In genomic region chr9:26296910-26297309, GRCh38 we compare ENCODE assay signal across 21 cellular contexts.
DNase-seq lines count a peak whose midpoint lies in the region; ATAC-seq and TF ChIP-seq lines count a peak whose summit lies in the region.
"Had no signal": no experiment of that assay in that cellular context is flagged by ENCODE, and none has a peak within 500 bp of the region (broad histone marks: within the 10 kb centered on the region; RNA-seq: fewer than 3 reads in every experiment).

No MANE protein-coding gene starts in this region.

- H3K36me3 ChIP-seq in GM23248 (ENCODE audit: low read depth), result no peaks in the 10 kb centered on the region
- no peaks in the 10 kb centered on the region for H3K36me3 ChIP-seq in RWPE2 (ENCODE audit: low read depth)
- H3K36me3 ChIP-seq: tibial artery, WERI-Rb-1 had no signal

- ATAC-seq in RWPE2 (ENCODE audit: low read depth) (peak; percentile 21; the same call in 1 of the 3 replicates), GM18519 (IDR thresholded peaks at IDR 0.05; ENCODE audit: low FRiP score, unreplicated experiment) (no peak)
- ATAC-seq: K562 had no signal

- no peak overlapping the region for H3K4me3 ChIP-seq in GM23248
- H3K4me3 ChIP-seq in RWPE2 (ENCODE audit: severe bottlenecking), result no peak overlapping the region
- H3K4me3 ChIP-seq: coronary artery, K562, tibial artery had no signal

- H4K20me1 ChIP-seq in GM23248 (ENCODE audit: insufficient read depth), result no peaks in the 10 kb centered on the region

- no peak overlapping the region for H2AFZ ChIP-seq in GM23248

- H3K9ac ChIP-seq in GM23248, result no peak overlapping the region

- WGBS in GM23248 (ENCODE audit: low coverage in 1 of 2, low lambda C conversion rate in 2 of 2, missing lambda C conversion rate in 2 of 2), 2 experiments, result 63 to 69% methylated on average over 4 of the region's 4 CpGs

- H3K9me3 ChIP-seq in GM23248 (ENCODE audit: low read depth), result no peaks in the 10 kb centered on the region
- no peaks in the 10 kb centered on the region for H3K9me3 ChIP-seq in RWPE2 (ENCODE audit: severe bottlenecking)
- H3K9me3 ChIP-seq: tibial artery had no signal

- no peaks in the 10 kb centered on the region for H3K79me2 ChIP-seq in GM23248 (ENCODE audit: insufficient read depth)

- peaks cover 16% of the 10 kb centered on the region for H3K4me1 ChIP-seq in GM23248 (ENCODE audit: insufficient read depth)
- no peaks in the 10 kb centered on the region for H3K4me1 ChIP-seq in RWPE2 (ENCODE audit: insufficient read depth, poor library complexity, severe bottlenecking)
- H3K4me1 ChIP-seq: tibial artery had no signal

- no peaks in the 10 kb centered on the region for H3K9me2 ChIP-seq in GM23248 (ENCODE audit: insufficient read depth)

- in situ Hi-C loops in GM23248 (cut with MboI), result no loop called here

- DNase-seq in GM23248, result peak; percentile 29
- DNase-seq in RWPE2 (ENCODE audit: low spot score), result no peak
- peak; percentile 2 for DNase-seq in fibroblast of gingiva (ENCODE audit: low read depth)
- peak; percentile 29 for DNase-seq in renal cortical epithelial cell (ENCODE audit: low read depth)
- DNase-seq in SKM-1 treated with dmso at 0.1 percent for 144 hours (lab: John Stamatoyannopoulos, UW; ENCODE audit: unreplicated experiment), result no peak
- no peak for DNase-seq in GM19240 (ENCODE audit: insufficient read length, low spot score)
- DNase-seq: activated CD4-positive, alpha-beta memory T cell treated with anti-CD3 and anti-CD28 coated beads for 36 hours; activated naive CD4-positive, alpha-beta T cell; anterior cingulate cortex; COR-L47; NCI-H1048; NCI-H2081; posterior cingulate gyrus; SIG-M5; stimulated activated CD4-positive, alpha-beta T cell treated with anti-CD3 and anti-CD28 coated beads, Interleukin-1b, Interleukin-23, amount 100 ng/mL, for 48 hours; stimulated activated naive CD4-positive, alpha-beta T cell treated with Interleukin-2 at 50 U/mL for 16 hours; tibial artery; WERI-Rb-1 had no signal

- H3F3A ChIP-seq in GM23248 (ENCODE audit: insufficient read depth), result no peaks in the 10 kb centered on the region

- H3K27ac ChIP-seq in GM23248, result no peak overlapping the region
- no peak overlapping the region for H3K27ac ChIP-seq in RWPE2 (ENCODE audit: poor library complexity, severe bottlenecking)
- H3K27ac ChIP-seq: coronary artery, tibial artery, WERI-Rb-1 had no signal

- no peak for TF ChIP-seq CTCF in RWPE2 (IDR thresholded peaks at IDR 0.05; ENCODE audit: poor library complexity, severe bottlenecking)

- no peak overlapping the region for H3K4me2 ChIP-seq in GM23248 (ENCODE audit: unreplicated experiment)

- H3K27me3 ChIP-seq in GM23248 (replicated peaks; ENCODE audit: insufficient read depth) (no peaks in the 10 kb centered on the region), RWPE2 (ENCODE audit: insufficient read depth, poor library complexity, severe bottlenecking) (no peaks in the 10 kb centered on the region)
- H3K27me3 ChIP-seq: tibial artery had no signal

Comparison
In these comparisons a context has a peak if more than half of its experiments do, and no peak if none do; other contexts are left out.
1. DNase-seq: peak in GM23248 (single experiment), fibroblast of gingiva (single experiment) and renal cortical epithelial cell (single experiment); none in RWPE2 (single experiment), SKM-1 treated with dmso at 0.1 percent for 144 hours (single experiment) and GM19240 (single experiment).